Comparison of ENCODE assay signal across 17 cellular contexts in genomic region chr7:158495256-158495655, GRCh38.
DNase-seq lines count a peak whose midpoint lies in the region; ATAC-seq and TF ChIP-seq lines count a peak whose summit lies in the region.
"Had no signal": no experiment of that assay in that cellular context is flagged by ENCODE, and none has a peak within 500 bp of the region (broad histone marks: within the 10 kb centered on the region; RNA-seq: fewer than 3 reads in every experiment).

No MANE protein-coding gene starts in this region.

- ATAC-seq in stimulated activated naive CD8-positive, alpha-beta T cell treated with anti-CD3 and anti-CD28 coated beads, Interleukin-15, Interleukin-2, amounts not matched to agents 100 U/mL and 50 U/mL, for 24 hours = no peak
- ATAC-seq: heart left ventricle, lower lobe of right lung had no signal

- H3K27me3 Mint-ChIP-seq in nephron progenitor cell (ENCODE audit: low read depth, poor library complexity) = peaks cover 28% of the 10 kb centered on the region

- peak overlapping the region; percentile 45 for H3K27ac Mint-ChIP-seq in nephron progenitor cell
- H3K27ac Mint-ChIP-seq: activated naive CD4-positive, alpha-beta T cell treated with anti-CD3 and anti-CD28 coated beads, Interleukin-2, amount 50 U/mL, for 72 hours; activated T-cell treated with anti-CD3 and anti-CD28 coated beads, Interleukin-2, amount 50 U/mL, for 24 hours had no signal

- H3K27me3 ChIP-seq in Loucy (ENCODE audit: insufficient read depth, low read length, poor library complexity, severe bottlenecking) (no peaks in the 10 kb centered on the region), tibial artery (peaks cover 0 to 45% of the 10 kb centered on the region in 2 donors)

- no peak overlapping the region for H3K4me2 ChIP-seq in Loucy (ENCODE audit: low read depth, low read length, poor library complexity, severe bottlenecking)

- no peak overlapping the region for H3K9ac ChIP-seq in Loucy (ENCODE audit: low read depth, low read length, poor library complexity, severe bottlenecking)

- H3K27ac ChIP-seq in VCaP = peak overlapping the region; percentile 68
- no peak overlapping the region for H3K27ac ChIP-seq in tibial artery
- H3K27ac ChIP-seq: coronary artery, heart left ventricle, HL-60, lower lobe of right lung had no signal

- no peaks in the 10 kb centered on the region for H4K20me1 ChIP-seq in Loucy (ENCODE audit: insufficient read depth, low read length, poor library complexity, severe bottlenecking)

- no peaks in the 10 kb centered on the region for H3F3A ChIP-seq in Loucy (ENCODE audit: low read depth)

- H3K36me3 ChIP-seq in Loucy (ENCODE audit: insufficient read depth, low read length) (no peaks in the 10 kb centered on the region), tibial artery (no peaks in the 10 kb centered on the region)
- H3K36me3 ChIP-seq: heart left ventricle, lower lobe of right lung had no signal

- no peak overlapping the region for H3K4me3 ChIP-seq in Loucy (ENCODE audit: low read length, poor library complexity, severe bottlenecking)
- no peak overlapping the region for H3K4me3 ChIP-seq in tibial artery
- H3K4me3 ChIP-seq: coronary artery, heart left ventricle, K562, lower lobe of right lung had no signal

- DNase-seq in NCI-H2107 treated with DMSO at 0.1 percent for 48 hours (lab: John Stamatoyannopoulos, UW; ENCODE audit: unreplicated experiment) (peak; percentile 52), NCI-H2107 (lab: John Stamatoyannopoulos, UW) (no peak), nephron progenitor cell (no peak), tibial artery (no peak), HUDEP-2 (lab: John Stamatoyannopoulos, UW; ENCODE audit: unreplicated experiment in 76 of 76) (no peak)
- DNase-seq in stimulated activated naive CD8-positive, alpha-beta T cell treated with anti-CD3 and anti-CD28 coated beads, Interleukin-15, Interleukin-2, amounts not matched to agents 100 U/mL and 50 U/mL, for 24 hours = no peak
- DNase-seq: activated T-cell treated with anti-CD3 and anti-CD28 coated beads, Interleukin-2, amount 50 U/mL, for 24 hours; heart left ventricle; lower lobe of right lung; NCI-H446 treated with DMSO at 0.1 percent for 48 hours; SHP77 treated with DMSO at 0.1 percent for 48 hours had no signal

- no peak overlapping the region for H2AFZ ChIP-seq in Loucy (ENCODE audit: low read length)

- H3K36me3 Mint-ChIP-seq in nephron progenitor cell (ENCODE audit: low read depth) = no peaks in the 10 kb centered on the region
- H3K36me3 Mint-ChIP-seq: activated naive CD4-positive, alpha-beta T cell treated with anti-CD3 and anti-CD28 coated beads, Interleukin-2, amount 50 U/mL, for 72 hours had no signal

- no peaks in the 10 kb centered on the region; the same call in 1 of the 2 replicates for H3K9me3 ChIP-seq in Loucy (ENCODE audit: insufficient read depth, low read depth, low read length)
- H3K9me3 ChIP-seq in tibial artery = peaks cover 0 to 1% (median 0%) of the 10 kb centered on the region in 3 donors
- H3K9me3 ChIP-seq: heart left ventricle, lower lobe of right lung had no signal

- intact Hi-C loops in tibial artery (cut with DNase I; ENCODE audit: low total_unique reads) = no loop called here

- no peaks in the 10 kb centered on the region for H3K9me3 Mint-ChIP-seq in nephron progenitor cell
- H3K9me3 Mint-ChIP-seq: activated naive CD4-positive, alpha-beta T cell treated with anti-CD3 and anti-CD28 coated beads, Interleukin-2, amount 50 U/mL, for 72 hours; activated T-cell treated with anti-CD3 and anti-CD28 coated beads, Interleukin-2, amount 50 U/mL, for 24 hours had no signal

- peak; percentile 14; the same call in 1 of the 2 replicates for TF ChIP-seq CTCF in Loucy (conservative IDR thresholded peaks at IDR 0.05; ENCODE audit: low read length)
- TF ChIP-seq CTCF in VCaP (conservative IDR thresholded peaks at IDR 0.05) = no peak
- TF ChIP-seq CTCF in nephron progenitor cell (IDR thresholded peaks at IDR 0.05) = no peak
- TF ChIP-seq CTCF in tibial artery (IDR thresholded peaks at IDR 0.05) = no peak

- peaks cover 34% of the 10 kb centered on the region for H3K4me1 Mint-ChIP-seq in nephron progenitor cell

- no peaks in the 10 kb centered on the region for H3K79me2 ChIP-seq in Loucy (ENCODE audit: insufficient read depth, low read length)

- H3K4me1 ChIP-seq in Loucy (ENCODE audit: insufficient read depth, low read length, poor library complexity, severe bottlenecking) (no peaks in the 10 kb centered on the region), tibial artery (no peaks in the 10 kb centered on the region)
- H3K4me1 ChIP-seq: heart left ventricle, lower lobe of right lung had no signal

- H3K4me3 Mint-ChIP-seq in nephron progenitor cell = no peak overlapping the region
- H3K4me3 Mint-ChIP-seq: activated T-cell treated with anti-CD3 and anti-CD28 coated beads, Interleukin-2, amount 50 U/mL, for 24 hours had no signal

- no peaks in the 10 kb centered on the region for H3K9me2 ChIP-seq in Loucy (replicated peaks; ENCODE audit: low read depth, low read length)
